15 cellular contexts compared by ENCODE assay signal in the genomic region with DNA sequence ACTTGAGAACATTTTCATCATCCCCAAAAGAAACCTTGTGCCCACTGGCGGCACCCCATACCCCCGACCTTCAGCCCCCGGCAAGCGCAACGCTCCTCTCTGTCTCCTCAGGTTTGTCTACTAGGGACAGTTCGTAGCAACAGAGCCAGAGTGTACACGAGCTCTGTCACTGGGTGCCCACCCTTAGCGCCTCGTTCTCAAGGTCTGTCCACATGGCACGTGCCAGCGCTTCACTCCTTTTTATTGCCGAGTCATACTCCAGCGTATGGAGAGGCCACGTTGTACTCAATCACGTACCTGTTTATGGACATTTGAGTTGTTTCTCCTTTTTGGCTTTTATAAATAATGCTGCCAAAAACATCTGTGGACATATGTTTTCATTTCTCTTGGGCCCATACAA.
"Had no signal": no experiment of that assay in that cellular context is flagged by ENCODE, and none has a peak within 500 bp of the region (broad histone marks: within the 10 kb centered on the region; RNA-seq: fewer than 3 reads in every experiment).

No MANE protein-coding gene starts in this region.

- H3K4me3 ChIP-seq: heart right ventricle, thyroid gland had no signal

- H3K4me1 ChIP-seq: heart right ventricle, thyroid gland had no signal

- H3K36me3 ChIP-seq: heart right ventricle, neutrophil, thyroid gland, WERI-Rb-1 had no signal

- H3K27me3 ChIP-seq: neutrophil, thyroid gland had no signal

- ATAC-seq: heart right ventricle; left colon; naive thymus-derived CD8-positive, alpha-beta T cell; right cardiac atrium had no signal

- FAIRE-seq: frontal cortex had no signal

- DNase-seq: activated CD4-positive, alpha-beta T cell treated with anti-CD3 and anti-CD28 coated beads for 4 hours; activated CD8-positive, alpha-beta memory T cell treated with anti-CD3 and anti-CD28 coated beads for 24 hours; activated naive CD4-positive, alpha-beta T cell; activated T-cell treated with anti-CD3 and anti-CD28 coated beads for 4 hours; aorta; cerebellar nuclear complex; dermis blood vessel endothelial cell; heart right ventricle; left colon; thyroid gland; WERI-Rb-1 had no signal

- H3K27ac ChIP-seq: heart right ventricle, neutrophil, thyroid gland, WERI-Rb-1 had no signal

- H3K9me3 ChIP-seq: heart right ventricle, neutrophil, thyroid gland had no signal
